2 cellular contexts compared by ENCODE assay signal in genomic region chr20:37542281-37542680, GRCh38.
TF ChIP-seq lines count a peak whose summit lies in the region.

No MANE protein-coding gene starts in this region.

TF ChIP-seq in A549, 52 proteins besides CTCF, POLR2A, EP300 and RAD21:
- TF ChIP-seq ZSCAN20 (CRISPR knock-in tag; IDR thresholded peaks at IDR 0.05) (peak; percentile 88), HOXB5 (CRISPR knock-in tag; IDR thresholded peaks at IDR 0.05) (peak; percentile 90), EHMT2 (IDR thresholded peaks at IDR 0.05; ENCODE audit: low read depth) (no peak), EHF (CRISPR knock-in tag; IDR thresholded peaks at IDR 0.05) (peak; percentile 91), ATOH8 (CRISPR knock-in tag; IDR thresholded peaks at IDR 0.05; ENCODE audit: low read depth) (peak; percentile 94), ZNF302 (CRISPR knock-in tag; IDR thresholded peaks at IDR 0.05) (0 out of 2 replicates have a peak, but pooled peaks have one; percentile 35), RARB (CRISPR knock-in tag; IDR thresholded peaks at IDR 0.05) (0 out of 2 replicates have a peak, but pooled peaks have one; percentile 62), HOXB13 (CRISPR knock-in tag; IDR thresholded peaks at IDR 0.05; ENCODE audit: low read depth) (peak; percentile 89), TFCP2L1 (CRISPR knock-in tag; IDR thresholded peaks at IDR 0.05) (peak; percentile 57; the same call in 1 of the 2 replicates), NPAS2 (CRISPR knock-in tag; IDR thresholded peaks at IDR 0.05; ENCODE audit: borderline replicate concordance) (0 out of 2 replicates have a peak, but pooled peaks have one; percentile 7), ZFP36 (IDR thresholded peaks at IDR 0.05; ENCODE audit: borderline replicate concordance, partially characterized antibody) (no peak), FOSL2 (IDR thresholded peaks at IDR 0.05) (no peak), FOSL2 (CRISPR knock-in tag; IDR thresholded peaks at IDR 0.05) (peak; percentile 16; the same call in 1 of the 2 replicates), MAZ (IDR thresholded peaks at IDR 0.05; ENCODE audit: borderline replicate concordance, low read depth, low read length) (no peak), FOXS1 (CRISPR knock-in tag; IDR thresholded peaks at IDR 0.05) (peak; percentile 93), HMGXB4 (CRISPR knock-in tag; IDR thresholded peaks at IDR 0.05; ENCODE audit: borderline replicate concordance) (peak; percentile 29; the same call in 1 of the 2 replicates), HEYL (CRISPR knock-in tag; IDR thresholded peaks at IDR 0.05) (peak; percentile 95)

TF ChIP-seq in GM12878, 131 proteins besides CTCF, POLR2A, EP300 and RAD21:
- TF ChIP-seq ZNF592 (IDR thresholded peaks at IDR 0.05) (peak; percentile 96), ZNF687 (IDR thresholded peaks at IDR 0.05) (peak; percentile 95), ZNF274 (IDR thresholded peaks at IDR 0.05; ENCODE audit: insufficient read depth, insufficient read length) (no peak)
TF ChIP-seq in GM12878: peak in this region for 2.
